25 cellular contexts compared by ENCODE assay signal in the genomic region with DNA sequence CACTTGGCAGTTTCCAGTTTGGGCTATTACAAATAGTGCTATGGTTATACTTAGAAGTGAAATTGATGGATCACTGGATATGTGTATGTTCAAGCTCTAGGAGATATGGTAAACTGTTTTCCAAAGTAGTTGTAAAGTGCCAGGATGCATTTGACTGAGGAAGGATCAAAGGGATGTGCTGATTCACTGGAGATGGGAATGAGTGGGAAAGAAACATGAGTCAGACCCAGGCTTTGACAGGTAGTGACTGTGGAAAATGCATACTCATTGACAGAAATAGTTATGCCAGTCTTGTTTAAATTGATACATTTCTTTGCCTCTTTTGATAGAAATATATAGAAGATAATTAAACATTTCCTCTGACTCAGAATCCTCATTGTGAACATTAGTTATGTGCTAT.
DNase-seq lines count a peak whose midpoint lies in the region; ATAC-seq and TF ChIP-seq lines count a peak whose summit lies in the region.
"Had no signal": no experiment of that assay in that cellular context is flagged by ENCODE, and none has a peak within 500 bp of the region (broad histone marks: within the 10 kb centered on the region; RNA-seq: fewer than 3 reads in every experiment).

No MANE protein-coding gene starts in this region.

- no peaks in the 10 kb centered on the region for H3K9me2 ChIP-seq in SK-N-SH

- POLR2A ChIA-PET in SK-N-SH (lab: Yijun Ruan, JAX), result no interaction called here

- H3K27me3 ChIP-seq in SK-N-SH (ENCODE audit: insufficient read depth) (no peaks in the 10 kb centered on the region), smooth muscle cell (ENCODE audit: low read depth) (no peaks in the 10 kb centered on the region)
- H3K27me3 ChIP-seq: adrenal gland, tibial nerve had no signal

- H3F3A ChIP-seq in SK-N-SH (replicated peaks; ENCODE audit: insufficient read depth) (peaks cover 9% of the 10 kb centered on the region), smooth muscle cell (ENCODE audit: low read depth) (no peaks in the 10 kb centered on the region)

- H3K27ac Mint-ChIP-seq in activated naive CD4-positive, alpha-beta T cell treated with anti-CD3 and anti-CD28 coated beads, Interleukin-2, amount 50 U/mL, for 72 hours, result peak overlapping the region; percentile 9 to 22
- H3K27ac Mint-ChIP-seq: activated CD8-positive, alpha-beta memory T cell treated with anti-CD3 and anti-CD28 coated beads, Interleukin-2, amount 10 ng/mL, durations not matched to agents 7 days and 5 days; activated T-helper 2 cell treated with anti-CD3 and anti-CD28 coated beads, Interferon-gamma antibody, Interleukin-2, Interleukin-4, amounts not matched to agents 10 μg/mL and 5 μg/mL and 100 μg/mL, durations not matched to agents 14 hours and 24 hours and 36 hours had no signal

- CTCF ChIA-PET in SK-N-SH (lab: Yijun Ruan, JAX), result no interaction called here

- H3K9me3 ChIP-seq in SK-N-SH (no peaks in the 10 kb centered on the region), smooth muscle cell (replicated peaks; ENCODE audit: low read depth) (no peaks in the 10 kb centered on the region)
- H3K9me3 ChIP-seq: A549, adrenal gland had no signal

- H3K4me3 ChIP-seq in SK-N-SH (ENCODE audit: low read depth in 2 of 2, low read length in 1 of 2), result no peak overlapping the region
- H3K4me3 ChIP-seq in fibroblast of mammary gland (ENCODE audit: control insufficient read depth, low read depth, low read length), result no peak overlapping the region
- no peak overlapping the region for H3K4me3 ChIP-seq in smooth muscle cell
- H3K4me3 ChIP-seq: A549, adrenal gland, psoas muscle, tibial nerve had no signal

- DNase-seq in activated naive CD4-positive, alpha-beta T cell treated with anti-CD3 and anti-CD28 coated beads, Interleukin-2, amount 50 U/mL, for 72 hours (ENCODE audit: low spot score in 2 of 2), result no peak
- no peak for DNase-seq in activated naive CD4-positive, alpha-beta T cell treated with anti-CD3 and anti-CD28 coated beads, Interleukin-2, amount 50 U/mL, for 16 hours
- no peak for DNase-seq in SK-N-SH
- DNase-seq in fibroblast of mammary gland (ENCODE audit: low read depth), result peak; percentile 55
- DNase-seq in smooth muscle cell (lab: John Stamatoyannopoulos, UW; ENCODE audit: unreplicated experiment), result no peak
- DNase-seq in NCI-H2196 treated with DMSO at 0.1 percent for 48 hours (lab: John Stamatoyannopoulos, UW; ENCODE audit: unreplicated experiment), result no peak
- DNase-seq: activated CD4-positive, CD25-positive, alpha-beta regulatory T cell treated with anti-CD3 and anti-CD28 coated beads, Interleukin-2, amount 50 U/mL, for 72 hours; activated CD8-positive, alpha-beta memory T cell treated with anti-CD3 and anti-CD28 coated beads, Interleukin-2, amount 10 ng/mL, durations not matched to agents 7 days and 5 days; adrenal gland; DMS 273 treated with DMSO at 0.1 percent for 48 hours; effector CD8-positive, alpha-beta T cell; midbrain; MV-4-11; NCI-H187; nephron progenitor cell; psoas muscle; SIG-M5; stimulated activated naive CD4-positive, alpha-beta T cell had no signal

- H3K36me3 Mint-ChIP-seq in activated naive CD4-positive, alpha-beta T cell treated with anti-CD3 and anti-CD28 coated beads, Interleukin-2, amount 50 U/mL, for 72 hours, result peaks cover 42 to 47% of the 10 kb centered on the region in 2 donors

- H3K9me3 Mint-ChIP-seq in activated naive CD4-positive, alpha-beta T cell treated with anti-CD3 and anti-CD28 coated beads, Interleukin-2, amount 50 U/mL, for 72 hours, result no peaks in the 10 kb centered on the region
- H3K9me3 Mint-ChIP-seq: central memory CD8-positive, alpha-beta T cell; nephron progenitor cell had no signal

- H2AFZ ChIP-seq in SK-N-SH (ENCODE audit: low read depth), result no peak overlapping the region
- H2AFZ ChIP-seq in smooth muscle cell (ENCODE audit: low read depth), result no peak overlapping the region

- H3K36me3 ChIP-seq in SK-N-SH (replicated peaks in 1 of 2; ENCODE audit: control insufficient read depth in 1 of 2, insufficient read depth in 2 of 2, low read length in 1 of 2) (peaks cover 21 to 59% of the 10 kb centered on the region in 2 experiments), smooth muscle cell (ENCODE audit: low read depth) (peaks cover 16% of the 10 kb centered on the region)
- H3K36me3 ChIP-seq: adrenal gland had no signal

- no peaks in the 10 kb centered on the region for H3K4me1 ChIP-seq in SK-N-SH (ENCODE audit: control insufficient read depth in 1 of 2, insufficient read depth in 2 of 2, low read depth in 1 of 2, low read length in 1 of 2)
- no peaks in the 10 kb centered on the region for H3K4me1 ChIP-seq in smooth muscle cell (ENCODE audit: low read depth)
- H3K4me1 ChIP-seq: A549, adrenal gland, psoas muscle, tibial nerve had no signal

- TF ChIP-seq CTCF in SK-N-SH (IDR thresholded peaks at IDR 0.05), result no peak
- TF ChIP-seq CTCF in fibroblast of mammary gland (conservative IDR thresholded peaks at IDR 0.05; ENCODE audit: control insufficient read depth, insufficient read depth, low read depth, low read length), result no peak
- no peak for TF ChIP-seq CTCF in smooth muscle cell (IDR thresholded peaks at IDR 0.05; ENCODE audit: borderline replicate concordance, insufficient read depth, poor library complexity, severe bottlenecking)

- no peaks in the 10 kb centered on the region for H4K20me1 ChIP-seq in SK-N-SH (ENCODE audit: insufficient read depth)
- H4K20me1 ChIP-seq in smooth muscle cell (ENCODE audit: low read depth), result no peaks in the 10 kb centered on the region

- TF ChIP-seq RAD21 in SK-N-SH (IDR thresholded peaks at IDR 0.05; ENCODE audit: low read length), result no peak

- H3K27ac ChIP-seq in SK-N-SH (ENCODE audit: low read depth in 2 of 2, low read length in 1 of 2), result peak overlapping the region in 1 of 2 experiments; percentile 47; a peak in 2 of 4 replicates
- H3K27ac ChIP-seq in smooth muscle cell (ENCODE audit: low read depth), result peak overlapping the region; percentile 9
- H3K27ac ChIP-seq: A549, adrenal gland, C4-2B, psoas muscle, tibial nerve had no signal

- H3K4me2 ChIP-seq in SK-N-SH (no peak overlapping the region), smooth muscle cell (no peak overlapping the region)
- H3K4me2 ChIP-seq: A549 had no signal

- no peak for ATAC-seq in activated naive CD4-positive, alpha-beta T cell treated with anti-CD3 and anti-CD28 coated beads, Interleukin-2, amount 50 U/mL, for 72 hours
- ATAC-seq in HG02870 (IDR thresholded peaks at IDR 0.05; ENCODE audit: unreplicated experiment), result no peak
- ATAC-seq in GM21576 (IDR thresholded peaks at IDR 0.05; ENCODE audit: unreplicated experiment), result no peak
- ATAC-seq: activated CD8-positive, alpha-beta memory T cell treated with anti-CD3 and anti-CD28 coated beads, Interleukin-2, amount 10 ng/mL, durations not matched to agents 7 days and 5 days; psoas muscle had no signal

- no peak overlapping the region for H3K9ac ChIP-seq in SK-N-SH
- no peak overlapping the region for H3K9ac ChIP-seq in smooth muscle cell (ENCODE audit: low read depth)

- H3K79me2 ChIP-seq in SK-N-SH (ENCODE audit: insufficient read depth), result no peaks in the 10 kb centered on the region
- no peaks in the 10 kb centered on the region for H3K79me2 ChIP-seq in smooth muscle cell (ENCODE audit: low read depth)

- TF ChIP-seq EP300 in SK-N-SH (IDR thresholded peaks at IDR 0.05; ENCODE audit: borderline replicate concordance in 1 of 2, low read depth in 1 of 2, low read length in 1 of 2), result no peak

TF ChIP-seq in SK-N-SH, 30 proteins besides CTCF, POLR2A, EP300 and RAD21 (continues in another document):
- TF ChIP-seq, protein P1, sequence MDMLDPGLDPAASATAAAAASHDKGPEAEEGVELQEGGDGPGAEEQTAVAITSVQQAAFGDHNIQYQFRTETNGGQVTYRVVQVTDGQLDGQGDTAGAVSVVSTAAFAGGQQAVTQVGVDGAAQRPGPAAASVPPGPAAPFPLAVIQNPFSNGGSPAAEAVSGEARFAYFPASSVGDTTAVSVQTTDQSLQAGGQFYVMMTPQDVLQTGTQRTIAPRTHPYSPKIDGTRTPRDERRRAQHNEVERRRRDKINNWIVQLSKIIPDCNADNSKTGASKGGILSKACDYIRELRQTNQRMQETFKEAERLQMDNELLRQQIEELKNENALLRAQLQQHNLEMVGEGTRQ (IDR thresholded peaks at IDR 0.05; ENCODE audit: borderline replicate concordance, low read depth, low read length), result no peak
- no peak for TF ChIP-seq EZH2phosphoT487 (IDR thresholded peaks at IDR 0.05; ENCODE audit: borderline replicate concordance, low read depth)
- TF ChIP-seq TAF1 (IDR thresholded peaks at IDR 0.05; ENCODE audit: borderline replicate concordance, low read depth, low read length), result no peak
- TF ChIP-seq CHD2 (IDR thresholded peaks at IDR 0.05; ENCODE audit: low read length, partially characterized antibody), result no peak
- TF ChIP-seq ELF1 (IDR thresholded peaks at IDR 0.05), result no peak
- TF ChIP-seq NRF1 (IDR thresholded peaks at IDR 0.05; ENCODE audit: low read depth, low read length), result no peak
- TF ChIP-seq TEAD4 (IDR thresholded peaks at IDR 0.05; ENCODE audit: borderline replicate concordance, insufficient read depth), result no peak
- no peak for TF ChIP-seq RXRA (IDR thresholded peaks at IDR 0.05; ENCODE audit: borderline replicate concordance, low read depth)
- TF ChIP-seq TCF12 (IDR thresholded peaks at IDR 0.05), result no peak
- TF ChIP-seq, protein P2, sequence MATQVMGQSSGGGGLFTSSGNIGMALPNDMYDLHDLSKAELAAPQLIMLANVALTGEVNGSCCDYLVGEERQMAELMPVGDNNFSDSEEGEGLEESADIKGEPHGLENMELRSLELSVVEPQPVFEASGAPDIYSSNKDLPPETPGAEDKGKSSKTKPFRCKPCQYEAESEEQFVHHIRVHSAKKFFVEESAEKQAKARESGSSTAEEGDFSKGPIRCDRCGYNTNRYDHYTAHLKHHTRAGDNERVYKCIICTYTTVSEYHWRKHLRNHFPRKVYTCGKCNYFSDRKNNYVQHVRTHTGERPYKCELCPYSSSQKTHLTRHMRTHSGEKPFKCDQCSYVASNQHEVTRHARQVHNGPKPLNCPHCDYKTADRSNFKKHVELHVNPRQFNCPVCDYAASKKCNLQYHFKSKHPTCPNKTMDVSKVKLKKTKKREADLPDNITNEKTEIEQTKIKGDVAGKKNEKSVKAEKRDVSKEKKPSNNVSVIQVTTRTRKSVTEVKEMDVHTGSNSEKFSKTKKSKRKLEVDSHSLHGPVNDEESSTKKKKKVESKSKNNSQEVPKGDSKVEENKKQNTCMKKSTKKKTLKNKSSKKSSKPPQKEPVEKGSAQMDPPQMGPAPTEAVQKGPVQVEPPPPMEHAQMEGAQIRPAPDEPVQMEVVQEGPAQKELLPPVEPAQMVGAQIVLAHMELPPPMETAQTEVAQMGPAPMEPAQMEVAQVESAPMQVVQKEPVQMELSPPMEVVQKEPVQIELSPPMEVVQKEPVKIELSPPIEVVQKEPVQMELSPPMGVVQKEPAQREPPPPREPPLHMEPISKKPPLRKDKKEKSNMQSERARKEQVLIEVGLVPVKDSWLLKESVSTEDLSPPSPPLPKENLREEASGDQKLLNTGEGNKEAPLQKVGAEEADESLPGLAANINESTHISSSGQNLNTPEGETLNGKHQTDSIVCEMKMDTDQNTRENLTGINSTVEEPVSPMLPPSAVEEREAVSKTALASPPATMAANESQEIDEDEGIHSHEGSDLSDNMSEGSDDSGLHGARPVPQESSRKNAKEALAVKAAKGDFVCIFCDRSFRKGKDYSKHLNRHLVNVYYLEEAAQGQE (IDR thresholded peaks at IDR 0.05; ENCODE audit: low read depth, low read length), result no peak
